ENCODE assay signal across 8 cellular contexts in genomic region chr6:71420693-71421328, GRCh38.
DNase-seq lines count a peak whose midpoint lies in the region; ATAC-seq, FAIRE-seq and TF ChIP-seq lines count a peak whose summit lies in the region.

No MANE protein-coding gene starts in this region.

- peak; percentile 61 for DNase-seq in activated CD8-positive, alpha-beta memory T cell treated with anti-CD3 and anti-CD28 coated beads, Interleukin-2, amount 50 U/mL, for 48 hours
- DNase-seq in activated CD8-positive, alpha-beta memory T cell treated with anti-CD3 and anti-CD28 coated beads for 24 hours: no peak
- DNase-seq in NCI-H226 (peak; percentile 96), astrocyte (ENCODE audit: low read depth) (peak; percentile 93), left ventricle myocardium inferior (peak; percentile 96), osteocyte (ENCODE audit: extremely low spot score, unreplicated experiment) (peak; percentile 98), NOMO-1 (lab: John Stamatoyannopoulos, UW; ENCODE audit: unreplicated experiment in 2 of 2) (no peak)

- no peak for TF ChIP-seq CTCF in astrocyte (IDR thresholded peaks at IDR 0.05; ENCODE audit: insufficient read depth, low read depth, low read length)
- no peak for TF ChIP-seq CTCF in left ventricle myocardium inferior (IDR thresholded peaks at IDR 0.05; ENCODE audit: borderline replicate concordance)
- no peak for TF ChIP-seq CTCF in osteocyte (IDR thresholded peaks at IDR 0.05)

- H4K20me1 ChIP-seq in astrocyte (ENCODE audit: insufficient read depth, low read length): peaks cover 15% of the 10 kb centered on the region

- H3K27ac Mint-ChIP-seq in astrocyte (ENCODE audit: unreplicated experiment): peak overlapping the region; percentile 96
- H3K27ac Mint-ChIP-seq in osteocyte (ENCODE audit: unreplicated experiment): peak overlapping the region; percentile 90

- H3K36me3 ChIP-seq in astrocyte (ENCODE audit: insufficient read depth, low read length) (peaks cover 14% of the 10 kb centered on the region), left ventricle myocardium inferior (peaks cover 14% of the 10 kb centered on the region)

- ATAC-seq in HG02678 (IDR thresholded peaks at IDR 0.05; ENCODE audit: unreplicated experiment): peak; percentile 97

- H2AFZ ChIP-seq in astrocyte (ENCODE audit: low read depth, low read length): peak overlapping the region; percentile 87

- FAIRE-seq in astrocyte (lab: Jason Lieb, UNC): peak; percentile 83

- H3K9me3 Mint-ChIP-seq in astrocyte (ENCODE audit: unreplicated experiment): peaks cover 2% of the 10 kb centered on the region
- H3K9me3 Mint-ChIP-seq in osteocyte (ENCODE audit: unreplicated experiment): no peaks in the 10 kb centered on the region

- peak overlapping the region; percentile 98 for H3K4me2 ChIP-seq in astrocyte (ENCODE audit: low read length)

- H3K36me3 Mint-ChIP-seq in astrocyte (ENCODE audit: low read depth, unreplicated experiment) (peaks cover 3% of the 10 kb centered on the region), osteocyte (ENCODE audit: unreplicated experiment) (peaks cover 10% of the 10 kb centered on the region)

- no peaks in the 10 kb centered on the region for H3K27me3 ChIP-seq in astrocyte (ENCODE audit: insufficient read depth, low read length)
- no peaks in the 10 kb centered on the region for H3K27me3 ChIP-seq in left ventricle myocardium inferior (ENCODE audit: low read depth)

- peak overlapping the region; percentile 90 for H3K27ac ChIP-seq in astrocyte (ENCODE audit: low read depth, low read length)
- H3K27ac ChIP-seq in left ventricle myocardium inferior (replicated peaks): peak overlapping the region; percentile 98

- peak overlapping the region; percentile 97 for H3K9ac ChIP-seq in astrocyte (ENCODE audit: low read length)

- peak overlapping the region; percentile 93 for H3K4me3 Mint-ChIP-seq in astrocyte (ENCODE audit: unreplicated experiment)
- peak overlapping the region; percentile 84 for H3K4me3 Mint-ChIP-seq in osteocyte (ENCODE audit: unreplicated experiment)

- H3K79me2 ChIP-seq in astrocyte (ENCODE audit: insufficient read depth, low read length): peaks cover 48% of the 10 kb centered on the region

- H3K4me3 ChIP-seq in astrocyte (ENCODE audit: insufficient read depth, low read depth, low read length): peak overlapping the region; percentile 95
- H3K4me3 ChIP-seq in left ventricle myocardium inferior: peak overlapping the region; percentile 93

- H3K4me1 Mint-ChIP-seq in astrocyte (ENCODE audit: low read depth, unreplicated experiment): peaks cover 3% of the 10 kb centered on the region
- H3K4me1 Mint-ChIP-seq in osteocyte (ENCODE audit: unreplicated experiment): peaks cover 29% of the 10 kb centered on the region

- intact Hi-C loops in left ventricle myocardium inferior (cut with micrococcal nuclease): no loop called here

- H3K9me3 ChIP-seq in astrocyte (ENCODE audit: insufficient read depth, low read depth, low read length) (no peaks in the 10 kb centered on the region), left ventricle myocardium inferior (replicated peaks) (no peaks in the 10 kb centered on the region)

- H3K27me3 Mint-ChIP-seq in astrocyte (ENCODE audit: low read depth, unreplicated experiment) (no peaks in the 10 kb centered on the region), osteocyte (ENCODE audit: unreplicated experiment) (no peaks in the 10 kb centered on the region)

- H3K4me1 ChIP-seq in astrocyte (ENCODE audit: insufficient read depth, low read length): no peaks in the 10 kb centered on the region
- peaks cover 54% of the 10 kb centered on the region for H3K4me1 ChIP-seq in left ventricle myocardium inferior

Comparison
In these comparisons a context has a peak if more than half of its experiments do, and no peak if none do; other contexts are left out.
1. DNase-seq: peak in activated CD8-positive, alpha-beta memory T cell treated with anti-CD3 and anti-CD28 coated beads, Interleukin-2, amount 50 U/mL, for 48 hours (single experiment), NCI-H226 (single experiment), astrocyte (single experiment), left ventricle myocardium inferior (single experiment) and osteocyte (single experiment); none in activated CD8-positive, alpha-beta memory T cell treated with anti-CD3 and anti-CD28 coated beads for 24 hours (single experiment) and NOMO-1 (0 of 2).